In the genomic region with DNA sequence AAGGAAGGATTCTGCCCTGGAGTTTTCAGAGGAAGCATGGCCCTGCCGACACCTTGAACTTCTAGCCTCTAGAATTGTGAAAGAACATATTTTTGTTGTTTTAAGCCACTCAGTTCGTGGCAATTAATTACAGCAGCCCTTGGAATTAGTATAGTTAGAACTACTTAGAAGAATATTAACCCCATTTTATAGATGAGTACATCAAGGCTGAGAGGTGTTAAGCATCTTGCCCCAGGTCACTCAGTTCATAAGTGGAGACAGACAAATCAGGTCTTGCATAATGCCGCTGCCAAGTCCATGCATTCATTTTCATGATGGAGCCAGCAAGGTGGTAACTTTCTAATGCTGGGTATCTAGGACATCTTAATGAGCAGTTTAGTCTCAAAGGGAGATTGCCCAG, we compare ENCODE assay signal across 28 cellular contexts.
"Had no signal": no experiment of that assay in that cellular context is flagged by ENCODE, and none has a peak within 500 bp of the region (broad histone marks: within the 10 kb centered on the region; RNA-seq: fewer than 3 reads in every experiment).

No MANE protein-coding gene starts in this region.

- H3K4me3 ChIP-seq: left ventricle myocardium inferior, lung, neural progenitor cell, sigmoid colon, spleen, suprapubic skin, thoracic aorta, tibial artery, upper lobe of right lung had no signal

- H3K79me2 ChIP-seq: parathyroid adenoma had no signal

- ATAC-seq: natural killer cell; right cardiac atrium; stimulated activated memory B cell treated with anti-CD40 and anti-IgM and Interleukin-4, amounts not matched to agents 10 μg/mL and 1 μg/mL and 100 μg/mL, for 72 hours; stimulated activated naive CD8-positive, alpha-beta T cell treated with anti-CD3 and anti-CD28 coated beads, Interleukin-15, amount 100 ng/mL, for 72 hours had no signal

- H3K27me3 Mint-ChIP-seq: progenitor cell of endocrine pancreas; stimulated activated memory B cell treated with anti-CD40 and anti-IgM and Interleukin-4, amounts not matched to agents 10 μg/mL and 1 μg/mL and 100 μg/mL, for 72 hours; stimulated activated naive CD8-positive, alpha-beta T cell treated with anti-CD3 and anti-CD28 coated beads, Interleukin-15, amount 100 ng/mL, for 72 hours had no signal

- H3K27ac ChIP-seq: left ventricle myocardium inferior, neural progenitor cell, neutrophil, parathyroid adenoma, sigmoid colon, spleen, suprapubic skin, thoracic aorta, tibial artery, upper lobe of right lung had no signal

- H3K9me3 ChIP-seq: neutrophil, thoracic aorta, upper lobe of right lung had no signal

- H3K4me3 Mint-ChIP-seq: mesothelial cell of epicardium; naive B cell; natural killer cell; nephron progenitor cell; neural progenitor cell; stimulated activated memory B cell treated with anti-CD40 and anti-IgM and Interleukin-4, amounts not matched to agents 10 μg/mL and 1 μg/mL and 100 μg/mL, for 72 hours; stimulated activated naive CD8-positive, alpha-beta T cell treated with anti-CD3 and anti-CD28 coated beads, Interleukin-15, amount 100 ng/mL, for 72 hours had no signal

- H3K27ac Mint-ChIP-seq: natural killer cell; nephron progenitor cell; neural progenitor cell; progenitor cell of endocrine pancreas; stimulated activated memory B cell treated with anti-CD40 and anti-IgM and Interleukin-4, amounts not matched to agents 10 μg/mL and 1 μg/mL and 100 μg/mL, for 72 hours; stimulated activated naive CD8-positive, alpha-beta T cell treated with anti-CD3 and anti-CD28 coated beads, Interleukin-15, amount 100 ng/mL, for 72 hours had no signal

- H3K36me3 ChIP-seq: left ventricle myocardium inferior, neural progenitor cell, neutrophil, sigmoid colon, spleen, thoracic aorta, tibial artery, upper lobe of right lung had no signal

- H3K27me3 ChIP-seq: neural progenitor cell, neutrophil, sigmoid colon, spleen, suprapubic skin, tibial artery, upper lobe of right lung had no signal

- H3K4me2 ChIP-seq: neural progenitor cell had no signal

- H3K9me3 Mint-ChIP-seq: natural killer cell; stimulated activated naive CD8-positive, alpha-beta T cell treated with anti-CD3 and anti-CD28 coated beads, Interleukin-15, amount 100 ng/mL, for 72 hours had no signal

- DNase-seq: islet precursor cell; left ventricle myocardium inferior; mesendoderm; naive B cell; natural killer cell; nephron progenitor cell; occipital lobe; retina; right cardiac atrium; sigmoid colon; small intestine; spleen; stimulated activated CD4-positive, alpha-beta T cell treated with anti-CD3 and anti-CD28 coated beads, Interleukin-4, amount 100 ng/mL, for 4 hours; stimulated activated CD8-positive, alpha-beta memory T cell treated with anti-CD3 and anti-CD28 coated beads, Interleukin-4, amount 100 ng/mL, for 48 hours; stimulated activated naive CD4-positive, alpha-beta T cell treated with Interleukin-2 at 50 U/mL for 16 hours; stimulated activated naive CD8-positive, alpha-beta T cell treated with anti-CD3 and anti-CD28 coated beads, Interleukin-15, amount 100 ng/mL, for 72 hours; tibial artery; trophoblast cell; upper lobe of right lung had no signal

- H3K4me1 ChIP-seq: parathyroid adenoma, spleen had no signal

- H3K36me3 Mint-ChIP-seq: naive B cell; natural killer cell; stimulated activated memory B cell treated with anti-CD40 and anti-IgM and Interleukin-4, amounts not matched to agents 10 μg/mL and 1 μg/mL and 100 μg/mL, for 72 hours had no signal

- H3K9ac ChIP-seq: neural progenitor cell, parathyroid adenoma had no signal

- H3K4me1 Mint-ChIP-seq: naive B cell; natural killer cell; neural progenitor cell; stimulated activated memory B cell treated with anti-CD40 and anti-IgM and Interleukin-4, amounts not matched to agents 10 μg/mL and 1 μg/mL and 100 μg/mL, for 72 hours had no signal

- H2AFZ ChIP-seq: neural progenitor cell, parathyroid adenoma had no signal
